ENCODE assay signal across 8 cellular contexts in the genomic region with DNA sequence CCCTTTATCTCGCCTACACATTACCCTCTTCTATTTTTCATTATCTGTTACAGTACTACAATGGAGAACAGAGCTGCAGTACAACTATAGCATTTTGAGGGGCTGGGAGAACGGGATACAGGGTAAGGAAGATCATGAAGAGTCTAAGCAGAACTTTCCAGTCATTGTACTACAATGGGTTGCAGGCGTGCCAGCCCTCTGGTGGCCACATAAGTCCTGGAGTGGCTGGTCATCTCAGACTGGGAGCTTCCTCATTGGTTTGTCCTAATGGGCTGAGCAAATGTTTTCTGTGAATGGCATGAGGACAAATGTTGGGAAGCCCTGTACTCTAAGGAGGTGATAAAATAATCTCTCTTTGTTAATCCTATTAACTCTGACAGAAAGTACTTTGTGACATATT. TPM values are rescaled to one million over a fixed set of nuclear protein-coding genes. Genes with fewer than 3 reads are reported as not detected.
DNase-seq lines count a peak whose midpoint lies in the region; ATAC-seq, FAIRE-seq and TF ChIP-seq lines count a peak whose summit lies in the region.

No MANE protein-coding gene starts in this region.

- TF ChIP-seq CTCF in AG04450 (IDR thresholded peaks at IDR 0.05; ENCODE audit: low read depth, low read length) (peak; percentile 47), glutamatergic neuron (IDR thresholded peaks at IDR 0.05; ENCODE audit: partially characterized antibody, unreplicated experiment) (peak; percentile 40), spleen (IDR thresholded peaks at IDR 0.05 in 8 of 11, conservative IDR thresholded peaks at IDR 0.05 in 3 of 11) (no peak)

- WGBS in spleen, 5 donors, result 82 to 90% (median 88%) methylated on average over 3 of the region's 3 CpGs
- WGBS in aorta, 2 donors, result 62 to 68% methylated on average over 3 of the region's 3 CpGs

- CTCF ChIA-PET in AG04450 (lab: Charles Lee), result interaction anchor here (0.8 to 1.4 kb wide), 4 partner anchors 29 to 175 kb away, joined by 3 read pairs; a partner anchor contains a TSS

- no peak for FAIRE-seq in GM12892 (lab: Jason Lieb, UNC)

- intact Hi-C loops in spleen (cut with DNase I; ENCODE audit: low total_unique reads), result no loop called here
- intact Hi-C loops in aorta (cut with DNase I), result no loop called here

- TF ChIP-seq POLR2A in spleen (IDR thresholded peaks at IDR 0.05), result no peak
- TF ChIP-seq POLR2A in GM12892 (IDR thresholded peaks at IDR 0.05; ENCODE audit: low read depth, low read length), result no peak

- ATAC-seq in GM21367 (IDR thresholded peaks at IDR 0.05; ENCODE audit: unreplicated experiment), result peak; percentile 51
- ATAC-seq in aorta (ENCODE audit: low FRiP score), result no peak

- H3K27me3 Mint-ChIP-seq in glutamatergic neuron (ENCODE audit: unreplicated experiment), result no peaks in the 10 kb centered on the region

- no peaks in the 10 kb centered on the region for H3K27me3 ChIP-seq in AG04450 (ENCODE audit: control insufficient read depth, insufficient read depth, low read length)
- H3K27me3 ChIP-seq in spleen (replicated peaks in 1 of 7), result no peaks in the 10 kb centered on the region
- H3K27me3 ChIP-seq in aorta (ENCODE audit: control insufficient read depth in 1 of 2, insufficient read depth in 2 of 2, low read length in 1 of 2), result no peaks in the 10 kb centered on the region

- H3K4me1 ChIP-seq in spleen (peaks cover 0 to 15% (median 4%) of the 10 kb centered on the region in 6 donors), aorta (ENCODE audit: control insufficient read depth in 1 of 2, insufficient read depth in 2 of 2, low read length in 2 of 2) (no peaks in the 10 kb centered on the region)

- no peaks in the 10 kb centered on the region for H3K4me1 Mint-ChIP-seq in glutamatergic neuron (ENCODE audit: low read depth, unreplicated experiment)

- H3K36me3 ChIP-seq in spleen (no peaks in the 10 kb centered on the region), aorta (ENCODE audit: control insufficient read depth in 1 of 2, insufficient read depth in 2 of 2, low read length in 1 of 2) (no peaks in the 10 kb centered on the region)

- H3K27ac Mint-ChIP-seq in glutamatergic neuron (ENCODE audit: unreplicated experiment), result no peak overlapping the region

- peaks cover 2% of the 10 kb centered on the region for H3K9me3 Mint-ChIP-seq in glutamatergic neuron (ENCODE audit: unreplicated experiment)

- H3K9me3 ChIP-seq in AG04450 (ENCODE audit: control insufficient read depth, insufficient read depth, low read length) (no peaks in the 10 kb centered on the region), spleen (peaks cover 0 to 5% (median 0%) of the 10 kb centered on the region in 8 donors), aorta (ENCODE audit: control insufficient read depth, low read length) (peaks cover 2% of the 10 kb centered on the region)

- H3K4me3 Mint-ChIP-seq in glutamatergic neuron (ENCODE audit: unreplicated experiment), result no peak overlapping the region

- peaks cover 2% of the 10 kb centered on the region for H3K36me3 Mint-ChIP-seq in glutamatergic neuron (ENCODE audit: unreplicated experiment)

- H3K4me3 ChIP-seq in AG04450 (ENCODE audit: low read depth, low read length) (no peak overlapping the region), spleen (no peak overlapping the region), aorta (ENCODE audit: low read length in 2 of 2) (no peak overlapping the region)

- DNase-seq in AG04450 (ENCODE audit: low read depth, low spot score) (no peak), RKO (ENCODE audit: low spot score) (peak; percentile 52), glutamatergic neuron (peak; percentile 32), spleen (no peak), GM12892 (ENCODE audit: insufficient read length) (no peak), NCI-H2081 treated with DMSO at 0.1 percent for 48 hours (lab: John Stamatoyannopoulos, UW) (no peak), aorta (no peak)

- POLR2A ChIA-PET in AG04450 (lab: Yijun Ruan, JAX), result no interaction called here

- H3K27ac ChIP-seq in AG04450 (ENCODE audit: low read depth, low read length), result no peak overlapping the region
- no peak overlapping the region for H3K27ac ChIP-seq in spleen
- no peak overlapping the region for H3K27ac ChIP-seq in aorta (ENCODE audit: low read depth in 1 of 2, low read length in 2 of 2)

RNA-seq across cellular contexts. Expression of a gene that starts 33.0 kb away (rescaled TPM):
- 38.1 and 58.0 TPM in 2 replicates for polyA plus RNA-seq in AG04450 (2011; rRNA removed)
- 21.7 and 43.5 TPM in 2 replicates for polyA minus RNA-seq in AG04450 (2011; rRNA and poly(A)+ RNA removed)
- 19.4 TPM for total RNA-seq in glutamatergic neuron (ENCODE audit: unreplicated experiment)
- 10 to 100 TPM; 25.7 to 58.2 (median 40.0) TPM for total RNA-seq in spleen
- polyA plus RNA-seq in spleen, result 1 to 10 TPM; 6.6 to 8.9 (median 7.2) TPM
- polyA plus RNA-seq in GM12892 (2012; ENCODE audit: missing spikeins), result 11.4 TPM
- 10 to 100 TPM; 40.9 to 41.4 TPM for total RNA-seq in aorta
- polyA plus RNA-seq in aorta, result 10 to 100 TPM; 12.8 to 15.5 TPM

Comparison
In these comparisons a context has a peak if more than half of its experiments do, and no peak if none do; other contexts are left out.
1. DNase-seq: peak in RKO (single experiment) and glutamatergic neuron (single experiment); none in AG04450 (single experiment), spleen (single experiment), GM12892 (single experiment), NCI-H2081 treated with DMSO at 0.1 percent for 48 hours (single experiment) and aorta (0 of 2).
2. CTCF ChIP-seq: peak in AG04450 (single experiment) and glutamatergic neuron (single experiment); none in spleen (0 of 11).